ENCODE assay signal across 8 cellular contexts in genomic region chr1:31372961-31373896, GRCh38. TPM values are rescaled to one million over a fixed set of nuclear protein-coding genes. Genes with fewer than 3 reads are reported as not detected.
DNase-seq lines count a peak whose midpoint lies in the region; ATAC-seq and TF ChIP-seq lines count a peak whose summit lies in the region.

TSS of gene FABP3 (minus strand) at chr1:31373076. CDS start at chr1:31373014, 62 bp downstream.

- in situ Hi-C loops in astrocyte of the spinal cord (cut with HindIII; ENCODE audit: low sequenced_read_pairs): no loop called here

- no peaks in the 10 kb centered on the region for H3K36me3 Mint-ChIP-seq in activated CD4-positive, alpha-beta T cell treated with anti-CD3 and anti-CD28 coated beads, Interleukin-2, amount 10 ng/mL, durations not matched to agents 24 days and 14 days (ENCODE audit: low read depth)

- intact Hi-C loops in activated CD4-positive, alpha-beta T cell treated with anti-CD3 and anti-CD28 coated beads, Interleukin-2, amount 10 ng/mL, durations not matched to agents 24 days and 14 days (cut with micrococcal nuclease): no loop called here

- ATAC-seq in HG03139 (IDR thresholded peaks at IDR 0.05; ENCODE audit: unreplicated experiment): no peak
- ATAC-seq in GM18867 (IDR thresholded peaks at IDR 0.05; ENCODE audit: unreplicated experiment): no peak

- H3K4me1 Mint-ChIP-seq in activated CD4-positive, alpha-beta T cell treated with anti-CD3 and anti-CD28 coated beads, Interleukin-2, amount 10 ng/mL, durations not matched to agents 24 days and 14 days: peaks cover 11% of the 10 kb centered on the region

- no peak for TF ChIP-seq CTCF in astrocyte of the spinal cord (IDR thresholded peaks at IDR 0.05; ENCODE audit: low read depth, low read length)

- peak within 1 kb of the TSS; percentile 79 for H3K4me3 Mint-ChIP-seq in activated CD4-positive, alpha-beta T cell treated with anti-CD3 and anti-CD28 coated beads, Interleukin-2, amount 10 ng/mL, durations not matched to agents 24 days and 14 days

- peaks cover 9% of the 10 kb centered on the region for H3K27me3 Mint-ChIP-seq in activated CD4-positive, alpha-beta T cell treated with anti-CD3 and anti-CD28 coated beads, Interleukin-2, amount 10 ng/mL, durations not matched to agents 24 days and 14 days

- no peaks in the 10 kb centered on the region for H3K9me3 Mint-ChIP-seq in activated CD4-positive, alpha-beta T cell treated with anti-CD3 and anti-CD28 coated beads, Interleukin-2, amount 10 ng/mL, durations not matched to agents 24 days and 14 days

- peak within 1 kb of the TSS; percentile 59 for H3K27ac Mint-ChIP-seq in activated CD4-positive, alpha-beta T cell treated with anti-CD3 and anti-CD28 coated beads, Interleukin-2, amount 10 ng/mL, durations not matched to agents 24 days and 14 days

- peak; percentile 64 for DNase-seq in activated CD4-positive, alpha-beta T cell treated with anti-CD3 and anti-CD28 coated beads, Interleukin-2, amount 10 ng/mL, durations not matched to agents 24 days and 14 days
- DNase-seq in activated CD4-positive, alpha-beta T cell treated with anti-CD3 and anti-CD28 coated beads for 4 hours: no peak
- DNase-seq in NOMO-1 treated with dmso at 0.1 percent for 144 hours (lab: John Stamatoyannopoulos, UW; ENCODE audit: unreplicated experiment): peak; percentile 19
- peak; percentile 59 for DNase-seq in astrocyte of the spinal cord (ENCODE audit: low read depth, low spot score)
- peak; percentile 73 for DNase-seq in hepatic stellate cell (ENCODE audit: low spot score)
- DNase-seq in pons (ENCODE audit: low spot score): peak; percentile 77

- peak within 1 kb of the TSS; percentile 41 for H3K4me3 ChIP-seq in astrocyte of the spinal cord (ENCODE audit: low read depth, low read length)

RNA-seq across cellular contexts. Expression of gene FABP3, which starts in this region (rescaled TPM):
- not detected in 2 replicates for total RNA-seq in activated CD4-positive, alpha-beta T cell treated with anti-CD3 and anti-CD28 coated beads, Interleukin-2, amount 10 ng/mL, durations not matched to agents 24 days and 14 days

Comparison
In these comparisons a context has a peak if more than half of its experiments do, and no peak if none do; other contexts are left out.
1. Peak in DNase-seq in activated CD4-positive, alpha-beta T cell treated with anti-CD3 and anti-CD28 coated beads, Interleukin-2, amount 10 ng/mL, durations not matched to agents 24 days and 14 days; RNA of the gene not detected or under 1 TPM.
2. DNase-seq: peak in NOMO-1 treated with dmso at 0.1 percent for 144 hours (single experiment), astrocyte of the spinal cord (single experiment), hepatic stellate cell (single experiment) and pons (single experiment); none in activated CD4-positive, alpha-beta T cell treated with anti-CD3 and anti-CD28 coated beads for 4 hours (0 of 2).